8 cellular contexts compared by ENCODE assay signal in the genomic region with DNA sequence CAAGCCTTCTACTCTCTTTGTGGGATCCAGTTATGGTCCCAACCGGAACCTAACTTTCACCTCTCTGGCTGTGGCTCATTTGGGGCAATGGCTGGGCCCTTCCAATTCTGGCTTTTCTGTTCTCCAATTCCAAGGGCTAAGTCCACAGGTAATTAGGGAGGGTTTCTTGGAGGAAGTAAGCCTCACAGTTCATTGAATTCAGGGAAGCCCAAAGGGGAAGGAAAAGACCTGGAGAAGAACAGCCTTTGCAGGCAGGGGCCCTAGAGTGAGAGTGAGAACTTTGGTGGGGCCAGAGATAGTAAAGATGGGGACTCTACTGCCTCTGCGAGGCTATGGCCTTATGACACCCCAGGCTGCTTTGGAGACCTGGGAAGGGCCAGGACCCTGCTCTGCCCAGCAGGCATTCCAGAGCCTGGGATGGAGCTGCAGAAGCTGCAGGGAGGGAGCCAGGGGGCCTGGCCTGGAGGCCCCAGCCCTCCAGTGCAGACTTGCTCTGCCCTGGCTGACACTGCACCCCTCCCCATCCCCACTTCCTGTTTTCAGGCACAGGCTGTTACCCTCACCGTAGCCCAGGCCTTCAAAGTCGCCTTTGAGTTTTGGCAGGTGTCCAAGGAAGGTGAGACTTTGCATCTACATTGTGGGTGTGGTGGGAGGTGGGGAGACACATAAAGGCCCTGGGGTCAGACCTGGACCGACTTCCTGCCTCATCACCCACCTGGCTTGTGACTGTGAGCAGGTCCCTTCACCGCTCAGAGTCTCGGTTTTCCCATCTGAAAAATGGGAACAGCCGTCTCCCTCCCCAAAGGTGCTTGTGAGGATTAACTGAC. TPM values are rescaled to one million over a fixed set of nuclear protein-coding genes. Genes with fewer than 3 reads are reported as not detected.
DNase-seq lines count a peak whose midpoint lies in the region; ATAC-seq lines count a peak whose summit lies in the region.

No MANE protein-coding gene starts in this region.

- peaks cover 20% of the 10 kb centered on the region for H3K36me3 Mint-ChIP-seq in stimulated activated memory B cell treated with anti-CD40 and anti-IgM and Interleukin-4, amounts not matched to agents 10 μg/mL and 1 μg/mL and 100 μg/mL, for 72 hours

- H3K4me1 Mint-ChIP-seq in stimulated activated memory B cell treated with anti-CD40 and anti-IgM and Interleukin-4, amounts not matched to agents 10 μg/mL and 1 μg/mL and 100 μg/mL, for 72 hours = peaks cover 56% of the 10 kb centered on the region

- no peaks in the 10 kb centered on the region for H3K27me3 Mint-ChIP-seq in stimulated activated memory B cell treated with anti-CD40 and anti-IgM and Interleukin-4, amounts not matched to agents 10 μg/mL and 1 μg/mL and 100 μg/mL, for 72 hours

- peak overlapping the region; percentile 40 for H3K27ac ChIP-seq in epithelial cell of prostate

- peak; percentile 46 for ATAC-seq in HG03469 (IDR thresholded peaks at IDR 0.05; ENCODE audit: unreplicated experiment)
- ATAC-seq in stimulated activated memory B cell treated with anti-CD40 and anti-IgM and Interleukin-4, amounts not matched to agents 10 μg/mL and 1 μg/mL and 100 μg/mL, for 72 hours = peak; percentile 93

- H3K4me3 Mint-ChIP-seq in stimulated activated memory B cell treated with anti-CD40 and anti-IgM and Interleukin-4, amounts not matched to agents 10 μg/mL and 1 μg/mL and 100 μg/mL, for 72 hours = no peak overlapping the region

- no peaks in the 10 kb centered on the region for H3K9me3 Mint-ChIP-seq in stimulated activated memory B cell treated with anti-CD40 and anti-IgM and Interleukin-4, amounts not matched to agents 10 μg/mL and 1 μg/mL and 100 μg/mL, for 72 hours

- DNase-seq in GM19238 (ENCODE audit: insufficient read length, low spot score) (peak; percentile 89), epithelial cell of prostate (ENCODE audit: low read depth, low spot score) (no peak), nucleus accumbens (lab: John Stamatoyannopoulos, UW) (no peak), GOT3 (lab: John Stamatoyannopoulos, UW) (no peak), mesenteric fat pad (ENCODE audit: low spot score) (no peak)
- DNase-seq in activated CD4-positive, alpha-beta T cell treated with anti-CD3 and anti-CD28 coated beads for 48 hours = peak; percentile 72

- H3K27ac Mint-ChIP-seq in stimulated activated memory B cell treated with anti-CD40 and anti-IgM and Interleukin-4, amounts not matched to agents 10 μg/mL and 1 μg/mL and 100 μg/mL, for 72 hours = peak overlapping the region; percentile 82

RNA-seq across cellular contexts. Expression of gene LDLRAP1, which starts 18.9 kb away (rescaled TPM):
- 27.6 TPM for total RNA-seq in mesenteric fat pad

RNA-seq across cellular contexts. Expression of gene MAN1C1, which starts 54.3 kb away (rescaled TPM):
- 21.9 TPM for total RNA-seq in mesenteric fat pad

Comparison
In these comparisons a context has a peak if more than half of its experiments do, and no peak if none do; other contexts are left out.
1. DNase-seq: peak in GM19238 (single experiment) and activated CD4-positive, alpha-beta T cell treated with anti-CD3 and anti-CD28 coated beads for 48 hours (single experiment); none in epithelial cell of prostate (single experiment), nucleus accumbens (0 of 56), GOT3 (single experiment) and mesenteric fat pad (single experiment).